Comparison of ENCODE assay signal across 25 cellular contexts in genomic region chr9:98287383-98287782, GRCh38. TPM values are rescaled to one million over a fixed set of nuclear protein-coding genes. Genes with fewer than 3 reads are reported as not detected.
DNase-seq lines count a peak whose midpoint lies in the region; ATAC-seq and TF ChIP-seq lines count a peak whose summit lies in the region.
"Had no signal": no experiment of that assay in that cellular context is flagged by ENCODE, and none has a peak within 500 bp of the region (broad histone marks: within the 10 kb centered on the region; RNA-seq: fewer than 3 reads in every experiment).

No MANE protein-coding gene starts in this region.

- intact Hi-C loops in left lung (cut with DNase I), result no loop called here

- H3K27me3 Mint-ChIP-seq in endodermal cell (ENCODE audit: insufficient read depth), result no peaks in the 10 kb centered on the region

- no peaks in the 10 kb centered on the region for H3K36me3 ChIP-seq in endodermal cell (ENCODE audit: control insufficient read depth, insufficient read depth, low read length)
- H3K36me3 ChIP-seq in WERI-Rb-1, result peaks cover 20% of the 10 kb centered on the region
- H3K36me3 ChIP-seq in left lung, result no peaks in the 10 kb centered on the region
- H3K36me3 ChIP-seq: BLaER1, colonic mucosa, left ventricle myocardium inferior, sigmoid colon, upper lobe of left lung had no signal

- no peak for TF ChIP-seq RAD21 in Ishikawa (IDR thresholded peaks at IDR 0.05; ENCODE audit: low read depth)

- H3K27ac ChIP-seq in endodermal cell (ENCODE audit: low read depth, low read length) (no peak overlapping the region), WERI-Rb-1 (no peak overlapping the region), left lung (no peak overlapping the region)
- H3K27ac ChIP-seq: BLaER1, colonic mucosa, left ventricle myocardium inferior, sigmoid colon, upper lobe of left lung had no signal

- H3K4me1 ChIP-seq in endodermal cell (ENCODE audit: control insufficient read depth, insufficient read depth, low read length) (no peaks in the 10 kb centered on the region), left lung (no peaks in the 10 kb centered on the region)
- H3K4me1 ChIP-seq: BLaER1, colonic mucosa, left ventricle myocardium inferior, sigmoid colon, upper lobe of left lung had no signal

- ATAC-seq in activated CD4-positive, CD25-positive, alpha-beta regulatory T cell treated with anti-CD3 and anti-CD28 coated beads, Interleukin-2, amount 50 U/mL, for 24 hours, result no peak
- no peak for ATAC-seq in left lung
- ATAC-seq: Right ventricle myocardium inferior had no signal

- WGBS in endodermal cell (ENCODE audit: insufficient coverage in 1 of 2, insufficient read length in 1 of 2), 2 experiments, result 91 to 100% methylated on average over 4 of the region's 4 CpGs

- TF ChIP-seq CTCF in endodermal cell (conservative IDR thresholded peaks at IDR 0.05), result no peak
- TF ChIP-seq CTCF in WERI-Rb-1 (IDR thresholded peaks at IDR 0.05; ENCODE audit: low read depth, low read length), result no peak
- TF ChIP-seq CTCF in left lung (IDR thresholded peaks at IDR 0.05), result no peak

- no peak overlapping the region for H3K27ac Mint-ChIP-seq in endodermal cell
- H3K27ac Mint-ChIP-seq: immature natural killer cell, nephron had no signal

- no peak for TF ChIP-seq EP300 in Ishikawa (IDR thresholded peaks at IDR 0.05; ENCODE audit: borderline replicate concordance)

- no peaks in the 10 kb centered on the region for H3K9me3 ChIP-seq in endodermal cell (ENCODE audit: control insufficient read depth, low read length)
- H3K9me3 ChIP-seq in WERI-Rb-1 (ENCODE audit: severe bottlenecking), result no peaks in the 10 kb centered on the region
- no peaks in the 10 kb centered on the region for H3K9me3 ChIP-seq in left lung
- H3K9me3 ChIP-seq: BLaER1, colonic mucosa, left ventricle myocardium inferior, sigmoid colon, upper lobe of left lung had no signal

- H3K4me3 Mint-ChIP-seq in endodermal cell, result no peak overlapping the region
- H3K4me3 Mint-ChIP-seq: immature natural killer cell, nephron had no signal

- peaks cover 11% of the 10 kb centered on the region for H3K4me1 Mint-ChIP-seq in endodermal cell
- H3K4me1 Mint-ChIP-seq: immature natural killer cell, nephron had no signal

- no peaks in the 10 kb centered on the region for H3K27me3 ChIP-seq in endodermal cell (ENCODE audit: control insufficient read depth, insufficient read depth, low read length, poor library complexity, severe bottlenecking)
- no peaks in the 10 kb centered on the region for H3K27me3 ChIP-seq in WERI-Rb-1 (ENCODE audit: insufficient read depth, low read depth, severe bottlenecking)
- H3K27me3 ChIP-seq in left lung, result no peaks in the 10 kb centered on the region
- H3K27me3 ChIP-seq: BLaER1, colonic mucosa, upper lobe of left lung had no signal

- H3K9ac ChIP-seq in endodermal cell (ENCODE audit: extremely low read depth, low read length, poor library complexity, severe bottlenecking), result no peak overlapping the region
- H3K9ac ChIP-seq: BLaER1 had no signal

- H3K4me3 ChIP-seq in endodermal cell (ENCODE audit: low read length) (no peak overlapping the region), WERI-Rb-1 (ENCODE audit: low read depth, low read length) (no peak overlapping the region), left lung (no peak overlapping the region)
- H3K4me3 ChIP-seq: BLaER1, colonic mucosa, left ventricle myocardium inferior, sigmoid colon, upper lobe of left lung had no signal

- no peaks in the 10 kb centered on the region for H3K36me3 Mint-ChIP-seq in endodermal cell (ENCODE audit: low read depth)
- H3K36me3 Mint-ChIP-seq: immature natural killer cell had no signal

- H3K9me3 Mint-ChIP-seq in endodermal cell, result no peaks in the 10 kb centered on the region
- H3K9me3 Mint-ChIP-seq: immature natural killer cell, nephron had no signal

- DNase-seq in NCI-H82 (lab: John Stamatoyannopoulos, UW) (peak; percentile 34), NCI-H82 treated with DMSO at 0.1 percent for 48 hours (lab: John Stamatoyannopoulos, UW; ENCODE audit: unreplicated experiment) (no peak), endodermal cell (peak; percentile 90), mesenteric fat pad (ENCODE audit: low spot score) (peak; percentile 37), WERI-Rb-1 (no peak), left lung (no peak)
- DNase-seq: activated naive CD4-positive, alpha-beta T cell; activated T-cell treated with anti-CD3 and anti-CD28 coated beads, Interleukin-2, amount 50 U/mL, for 1 hour; amniotic stem cell; colonic mucosa; COR-L47; immature natural killer cell; left ventricle myocardium inferior; NCI-H146; NCI-H2171; sigmoid colon; stimulated activated CD4-positive, alpha-beta T cell treated with anti-CD3 and anti-CD28 coated beads, Interleukin-15, amount 100 ng/mL, for 24 hours; stimulated activated CD8-positive, alpha-beta memory T cell treated with anti-CD3 and anti-CD28 coated beads, Interleukin-4, amount 100 ng/mL, for 48 hours; SW 1271; upper lobe of left lung had no signal

TF ChIP-seq in Ishikawa, 13 proteins besides CTCF, POLR2A, EP300 and RAD21:
- TF ChIP-seq TEAD4 (IDR thresholded peaks at IDR 0.05) (no peak), YY1 (IDR thresholded peaks at IDR 0.05; ENCODE audit: low read depth) (no peak), REST (IDR thresholded peaks at IDR 0.05; ENCODE audit: low read depth) (no peak), TCF12 (IDR thresholded peaks at IDR 0.05; ENCODE audit: low read depth) (no peak), CREB1 (IDR thresholded peaks at IDR 0.05; ENCODE audit: low read depth) (no peak), EGR1 (IDR thresholded peaks at IDR 0.05) (no peak), NFIC (IDR thresholded peaks at IDR 0.05) (no peak)
- TF ChIP-seq, protein P1, sequence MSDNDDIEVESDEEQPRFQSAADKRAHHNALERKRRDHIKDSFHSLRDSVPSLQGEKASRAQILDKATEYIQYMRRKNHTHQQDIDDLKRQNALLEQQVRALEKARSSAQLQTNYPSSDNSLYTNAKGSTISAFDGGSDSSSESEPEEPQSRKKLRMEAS (IDR thresholded peaks at IDR 0.05), result 0 out of 2 replicates have a peak, but pooled peaks have one; percentile 19

RNA-seq across cellular contexts. Expression of gene TBC1D2, which starts 31.9 kb away (rescaled TPM):
- total RNA-seq in endodermal cell, result 10 to 100 TPM in 1 of 2 donors, 1 to 10 TPM in 1; 8.1 to 10.4 TPM
- polyA plus RNA-seq in endodermal cell (2013, experiment 1 of 2), result 2.2 TPM
- polyA plus RNA-seq in endodermal cell (2013, experiment 2 of 2), result 2.4 TPM
- total RNA-seq in mesenteric fat pad, result 12.0 TPM
- total RNA-seq in left lung, result 100 to 1,000 TPM in 1 of 2 donors, 10 to 100 TPM in 1; 87.4 to 107 TPM

Comparison
In these comparisons a context has a peak if more than half of its experiments do, and no peak if none do; other contexts are left out.
1. DNase-seq: peak in NCI-H82 (single experiment), endodermal cell (single experiment) and mesenteric fat pad (single experiment); none in NCI-H82 treated with DMSO at 0.1 percent for 48 hours (single experiment), WERI-Rb-1 (single experiment) and left lung (0 of 2).